In the genomic region with DNA sequence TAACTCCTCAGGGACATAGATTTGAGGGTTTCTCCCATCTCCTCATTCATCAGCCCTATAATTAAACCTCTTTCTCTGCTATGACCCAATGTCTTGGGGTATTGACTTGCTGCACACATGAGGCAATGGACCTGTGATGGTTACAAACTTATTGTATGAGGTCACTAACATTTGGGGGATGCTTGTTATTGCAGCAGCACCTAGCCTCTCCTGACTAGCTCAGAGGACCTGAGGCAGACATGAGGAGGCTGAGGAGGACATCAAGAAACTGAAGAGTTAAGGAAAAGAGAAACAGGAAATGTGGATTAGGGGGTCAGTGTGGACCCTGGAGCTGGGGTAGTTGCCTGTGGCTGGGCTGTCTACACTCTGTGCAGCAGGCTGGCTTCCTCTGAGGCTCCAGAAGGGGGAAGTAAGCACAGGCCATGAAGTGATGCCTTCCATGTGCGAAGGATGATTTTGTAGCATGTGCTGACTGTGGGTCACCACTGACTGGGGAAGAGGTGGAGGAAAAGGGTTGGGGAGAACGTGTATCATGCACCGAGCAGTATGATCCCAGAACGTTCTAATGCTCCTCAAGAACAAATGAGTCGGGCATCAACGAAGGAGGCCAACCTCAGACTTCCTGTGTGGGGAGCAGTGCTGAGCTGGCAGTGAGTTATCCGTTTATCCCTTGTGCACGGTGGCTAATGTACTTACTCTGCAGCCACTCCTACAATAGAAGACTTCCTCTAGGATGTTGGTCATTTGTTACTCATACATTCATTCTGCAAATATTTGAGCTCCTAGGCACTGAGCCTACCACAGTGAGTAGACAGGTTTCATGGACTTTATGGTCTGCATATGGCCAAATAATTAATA, we compare ENCODE assay signal across 8 cellular contexts. TPM values are rescaled to one million over a fixed set of nuclear protein-coding genes. Genes with fewer than 3 reads are reported as not detected.
DNase-seq lines count a peak whose midpoint lies in the region; ATAC-seq, FAIRE-seq and TF ChIP-seq lines count a peak whose summit lies in the region.

No MANE protein-coding gene starts in this region.

- H3K9me3 ChIP-seq in BLaER1 treated with 17β-estradiol and CSF1 and Interleukin-3, amounts not matched to agents 10 nM and 100 nM (replicated peaks in 1 of 11), result peaks cover 0 to 33% (median 19%) of the 10 kb centered on the region in 11 experiments; a peak in 17 of 22 replicates
- no peaks in the 10 kb centered on the region for H3K9me3 ChIP-seq in lower lobe of right lung

- peak overlapping the region; percentile 63 to 89 (median 81); a peak in 21 of 22 replicates for H3K4me2 ChIP-seq in BLaER1 treated with 17β-estradiol and CSF1 and Interleukin-3, amounts not matched to agents 10 nM and 100 nM

- FAIRE-seq in GM19239 (lab: Jason Lieb, UNC), result no peak

- H3K4me3 ChIP-seq in BLaER1 treated with 17β-estradiol and CSF1 and Interleukin-3, amounts not matched to agents 10 nM and 100 nM, result 0 out of 20 replicates have a peak overlapping the region, but pooled peaks of 2 of the 10 experiments have one; percentile 19 to 28
- H3K4me3 ChIP-seq in lower lobe of right lung, result no peak overlapping the region

- no peaks in the 10 kb centered on the region for H3K36me3 ChIP-seq in BLaER1 treated with 17β-estradiol and CSF1 and Interleukin-3, amounts not matched to agents 10 nM and 100 nM
- no peaks in the 10 kb centered on the region for H3K36me3 ChIP-seq in lower lobe of right lung

- peak; percentile 98 to 99 for DNase-seq in Kasumi-1 (lab: John Stamatoyannopoulos, UW)
- DNase-seq in activated T-cell treated with anti-CD3 and anti-CD28 coated beads, Interleukin-2, amount 50 U/mL, for 72 hours, result peak; percentile 7 to 33
- DNase-seq in lower lobe of right lung, result no peak
- DNase-seq in ureter (ENCODE audit: low spot score), result no peak
- DNase-seq in GM19239 (ENCODE audit: insufficient read length, low spot score), result no peak
- no peak for DNase-seq in endothelial cell (ENCODE audit: low spot score)

- H3K27ac ChIP-seq in BLaER1 treated with 17β-estradiol and CSF1 and Interleukin-3, amounts not matched to agents 10 nM and 100 nM, result peak overlapping the region in 7 of 11 experiments; percentile 16 to 70 (median 46); a peak in 10 of 22 replicates
- H3K27ac ChIP-seq in lower lobe of right lung, result no peak overlapping the region

- peak; percentile 87 to 92 for ATAC-seq in activated T-cell treated with anti-CD3 and anti-CD28 coated beads, Interleukin-2, amount 50 U/mL, for 72 hours (replicated peaks in 1 of 2)
- peak; percentile 40 to 50 for ATAC-seq in lower lobe of right lung
- no peak for ATAC-seq in GM18870 (IDR thresholded peaks at IDR 0.05; ENCODE audit: unreplicated experiment)

- peak overlapping the region in 1 of 2 donors; percentile 51 for H3K4me3 Mint-ChIP-seq in activated T-cell treated with anti-CD3 and anti-CD28 coated beads, Interleukin-2, amount 50 U/mL, for 72 hours
- no peak overlapping the region for H3K4me3 Mint-ChIP-seq in endothelial cell (ENCODE audit: unreplicated experiment)

- H3K4me1 Mint-ChIP-seq in activated T-cell treated with anti-CD3 and anti-CD28 coated beads, Interleukin-2, amount 50 U/mL, for 72 hours (ENCODE audit: low read depth), result peaks cover 28% of the 10 kb centered on the region
- peaks cover 53% of the 10 kb centered on the region for H3K4me1 Mint-ChIP-seq in endothelial cell (ENCODE audit: unreplicated experiment)

- no peak overlapping the region for H3K27ac Mint-ChIP-seq in activated T-cell treated with anti-CD3 and anti-CD28 coated beads, Interleukin-2, amount 50 U/mL, for 72 hours
- no peak overlapping the region for H3K27ac Mint-ChIP-seq in endothelial cell (ENCODE audit: unreplicated experiment)

- H3K9me3 Mint-ChIP-seq in activated T-cell treated with anti-CD3 and anti-CD28 coated beads, Interleukin-2, amount 50 U/mL, for 72 hours, result peaks cover 4 to 8% of the 10 kb centered on the region in 2 donors
- no peaks in the 10 kb centered on the region for H3K9me3 Mint-ChIP-seq in endothelial cell (ENCODE audit: unreplicated experiment)

- peaks cover 7 to 8% of the 10 kb centered on the region in 2 donors for H3K36me3 Mint-ChIP-seq in activated T-cell treated with anti-CD3 and anti-CD28 coated beads, Interleukin-2, amount 50 U/mL, for 72 hours (ENCODE audit: insufficient read depth in 2 of 2)
- peaks cover 3% of the 10 kb centered on the region for H3K36me3 Mint-ChIP-seq in endothelial cell (ENCODE audit: low read depth, unreplicated experiment)

- peaks cover 0 to 5% (median 0%) of the 10 kb centered on the region in 11 experiments; a peak in 2 of 22 replicates for H4K20me1 ChIP-seq in BLaER1 treated with 17β-estradiol and CSF1 and Interleukin-3, amounts not matched to agents 10 nM and 100 nM

- intact Hi-C loops in lower lobe of right lung (cut with DNase I), result no loop called here

- no peaks in the 10 kb centered on the region for H3K27me3 Mint-ChIP-seq in activated T-cell treated with anti-CD3 and anti-CD28 coated beads, Interleukin-2, amount 50 U/mL, for 72 hours (ENCODE audit: low read depth)
- peaks cover 9% of the 10 kb centered on the region for H3K27me3 Mint-ChIP-seq in endothelial cell (ENCODE audit: unreplicated experiment)

- H3K27me3 ChIP-seq in BLaER1 treated with 17β-estradiol and CSF1 and Interleukin-3, amounts not matched to agents 10 nM and 100 nM, result no peaks in the 10 kb centered on the region; a peak in 1 of 22 replicates
- H3K27me3 ChIP-seq in lower lobe of right lung (ENCODE audit: low read depth), result no peaks in the 10 kb centered on the region

- TF ChIP-seq CTCF in lower lobe of right lung (IDR thresholded peaks at IDR 0.05) (no peak), endothelial cell (IDR thresholded peaks at IDR 0.05; ENCODE audit: unreplicated experiment) (no peak)

- peak overlapping the region in 3 of 11 experiments; percentile 19 to 36 (median 27); a peak in 3 of 22 replicates for H3K9ac ChIP-seq in BLaER1 treated with 17β-estradiol and CSF1 and Interleukin-3, amounts not matched to agents 10 nM and 100 nM

- H3K4me1 ChIP-seq in BLaER1 treated with 17β-estradiol and CSF1 and Interleukin-3, amounts not matched to agents 10 nM and 100 nM, result peaks cover 51 to 73% (median 63%) of the 10 kb centered on the region in 10 experiments
- H3K4me1 ChIP-seq in lower lobe of right lung, result peaks cover 32% of the 10 kb centered on the region

RNA-seq across cellular contexts. Expression of a gene that starts 42.1 kb away (rescaled TPM):
- total RNA-seq in activated T-cell treated with anti-CD3 and anti-CD28 coated beads, Interleukin-2, amount 50 U/mL, for 72 hours, result 1 to 10 TPM; 1.4 to 2.3 TPM
- total RNA-seq in lower lobe of right lung (not detected), ureter (not detected), endothelial cell (ENCODE audit: unreplicated experiment) (5.0 TPM)

Comparison
In these comparisons a context has a peak if more than half of its experiments do, and no peak if none do; other contexts are left out.
1. DNase-seq: peak in Kasumi-1 (2 of 2) and activated T-cell treated with anti-CD3 and anti-CD28 coated beads, Interleukin-2, amount 50 U/mL, for 72 hours (2 of 2); none in lower lobe of right lung (single experiment), ureter (single experiment), GM19239 (single experiment) and endothelial cell (single experiment).